ENCODE assay signal across 8 cellular contexts in genomic region chr2:214808961-214809750, GRCh38. TPM values are rescaled to one million over a fixed set of nuclear protein-coding genes. Genes with fewer than 3 reads are reported as not detected.
DNase-seq lines count a peak whose midpoint lies in the region; ATAC-seq and TF ChIP-seq lines count a peak whose summit lies in the region.

Gene BARD1, minus strand, starts transcription at chr2:214809683. Its CDS starts 114 bp downstream, at chr2:214809569.

- peak; percentile 24 for ATAC-seq in GM21515 (IDR thresholded peaks at IDR 0.05; ENCODE audit: unreplicated experiment)
- peak; percentile 27 to 60 for ATAC-seq in left cardiac atrium

- in situ Hi-C loops in SK-MEL-5 (cut with HindIII; ENCODE audit: low pct_unique_long_range_greater_than_20kb, low sequenced_read_pairs): no loop called here

- H3K9ac ChIP-seq in HUES64 (ENCODE audit: low read depth, low read length): peak within 1 kb of the TSS; percentile 93

- peak within 1 kb of the TSS; percentile 96 for H3K27ac ChIP-seq in HUES64 (ENCODE audit: low read depth, low read length)
- H3K27ac ChIP-seq in adrenal gland: peak within 1 kb of the TSS; percentile 50 to 94 (median 81)

- under 1% methylated on average over 76 of the region's 76 CpGs for WGBS in HUES64
- 0 to 1% (median 0%) methylated on average over 42 to 76 of the region's 76 CpGs for WGBS in adrenal gland, 4 donors

- H3K27me3 ChIP-seq in HUES64 (ENCODE audit: insufficient read depth, low read length) (peaks cover 10% of the 10 kb centered on the region), adrenal gland (no peaks in the 10 kb centered on the region)

- peaks cover 33% of the 10 kb centered on the region for H3K4me1 ChIP-seq in HUES64 (ENCODE audit: insufficient read depth, low read length)
- peaks cover 8 to 15% of the 10 kb centered on the region in 2 donors for H3K4me1 ChIP-seq in adrenal gland (replicated peaks in 1 of 2)

- H3K4me3 ChIP-seq in HUES64 (ENCODE audit: low read length): peak within 1 kb of the TSS; percentile 88
- peak within 1 kb of the TSS; percentile 74 to 94 (median 83) for H3K4me3 ChIP-seq in adrenal gland

- peak; percentile 53 for DNase-seq in Daoy (ENCODE audit: low read depth)
- peak; percentile 60 for DNase-seq in SK-MEL-5 (ENCODE audit: low read depth, low spot score)
- DNase-seq in adrenal gland: peak; percentile 47 to 66 (median 54)
- DNase-seq in left cardiac atrium: peak; percentile 58
- DNase-seq in putamen (ENCODE audit: low spot score): peak; percentile 28
- DNase-seq in NCI-H187 (lab: John Stamatoyannopoulos, UW): no peak

- no peaks in the 10 kb centered on the region for H3K9me3 ChIP-seq in HUES64 (ENCODE audit: insufficient read depth, low read depth, low read length)
- H3K9me3 ChIP-seq in adrenal gland (replicated peaks in 1 of 3): no peaks in the 10 kb centered on the region

- intact Hi-C loops in adrenal gland (cut with DNase I) (no loop called here), left cardiac atrium (cut with DNase I) (no loop called here)

- no peak for TF ChIP-seq CTCF in adrenal gland (IDR thresholded peaks at IDR 0.05)

- peaks cover 3% of the 10 kb centered on the region; the same call in 1 of the 2 replicates for H3K36me3 ChIP-seq in HUES64 (ENCODE audit: insufficient read depth, low read length)
- H3K36me3 ChIP-seq in adrenal gland (replicated peaks in 1 of 2): no peaks in the 10 kb centered on the region

- peak in 1 of 2 donors; percentile 13 for TF ChIP-seq POLR2A in adrenal gland (IDR thresholded peaks at IDR 0.05)

RNA-seq across cellular contexts. Expression of gene BARD1, which starts in this region (rescaled TPM):
- 20.8 and 28.2 TPM in 2 replicates for total RNA-seq in Daoy (2014; rRNA removed; shearing (Covaris generic))
- polyA plus RNA-seq in HUES64 (2013, experiment 1 of 2): 12.8 TPM
- polyA plus RNA-seq in HUES64 (2013, experiment 2 of 2): 15.7 TPM
- 8.3 and 8.6 TPM in 2 replicates for total RNA-seq in SK-MEL-5 (2014; rRNA removed; shearing (Covaris generic))
- polyA plus RNA-seq in SK-MEL-5 (2015; cell fraction: cytosol; rRNA removed): 3.5 and 5.2 TPM in 2 replicates
- 6.6 and 13.0 TPM in 2 replicates for polyA plus RNA-seq in SK-MEL-5 (2015; cell fraction: nucleus; rRNA removed)
- total RNA-seq in adrenal gland (1 to 10 TPM; 2.6 to 8.5 (median 4.1) TPM), left cardiac atrium (10 to 100 TPM; 11.7 to 15.3 TPM)
- 1 to 10 TPM in 1 of 3 donors, under 1 TPM in 2; 0.71 to 1.8 (median 0.72) TPM for polyA plus RNA-seq in adrenal gland

Comparison
In these comparisons a context has a peak if more than half of its experiments do, and no peak if none do; other contexts are left out.
1. DNase-seq: peak in Daoy (single experiment), SK-MEL-5 (single experiment), adrenal gland (7 of 7), left cardiac atrium (single experiment) and putamen (single experiment); none in NCI-H187 (0 of 2).